ENCODE assay signal across 1 cellular context in genomic region chr2:206488623-206489022, GRCh38.
TF ChIP-seq lines count a peak whose summit lies in the region.

No MANE protein-coding gene starts in this region.

TF ChIP-seq in WTC11, 78 proteins besides CTCF, POLR2A, EP300 and RAD21 (continued from another document):
- TF ChIP-seq, protein P1, sequence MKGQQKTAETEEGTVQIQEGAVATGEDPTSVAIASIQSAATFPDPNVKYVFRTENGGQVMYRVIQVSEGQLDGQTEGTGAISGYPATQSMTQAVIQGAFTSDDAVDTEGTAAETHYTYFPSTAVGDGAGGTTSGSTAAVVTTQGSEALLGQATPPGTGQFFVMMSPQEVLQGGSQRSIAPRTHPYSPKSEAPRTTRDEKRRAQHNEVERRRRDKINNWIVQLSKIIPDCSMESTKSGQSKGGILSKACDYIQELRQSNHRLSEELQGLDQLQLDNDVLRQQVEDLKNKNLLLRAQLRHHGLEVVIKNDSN (CRISPR knock-in tag; IDR thresholded peaks at IDR 0.05) = no peak
- TF ChIP-seq, protein P2, sequence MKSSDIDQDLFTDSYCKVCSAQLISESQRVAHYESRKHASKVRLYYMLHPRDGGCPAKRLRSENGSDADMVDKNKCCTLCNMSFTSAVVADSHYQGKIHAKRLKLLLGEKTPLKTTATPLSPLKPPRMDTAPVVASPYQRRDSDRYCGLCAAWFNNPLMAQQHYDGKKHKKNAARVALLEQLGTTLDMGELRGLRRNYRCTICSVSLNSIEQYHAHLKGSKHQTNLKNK (CRISPR knock-in tag; IDR thresholded peaks at IDR 0.05) = no peak
- no peak for TF ChIP-seq TEAD1 (CRISPR knock-in tag; IDR thresholded peaks at IDR 0.05)
- TF ChIP-seq ARID4B (CRISPR knock-in tag; IDR thresholded peaks at IDR 0.05; ENCODE audit: borderline replicate concordance) = no peak
- no peak for TF ChIP-seq ZSCAN18 (CRISPR knock-in tag; IDR thresholded peaks at IDR 0.05)
- no peak for TF ChIP-seq TP53 (CRISPR knock-in tag; IDR thresholded peaks at IDR 0.05)
- TF ChIP-seq MYBL2 (CRISPR knock-in tag; IDR thresholded peaks at IDR 0.05) = no peak
